In the genomic region with DNA sequence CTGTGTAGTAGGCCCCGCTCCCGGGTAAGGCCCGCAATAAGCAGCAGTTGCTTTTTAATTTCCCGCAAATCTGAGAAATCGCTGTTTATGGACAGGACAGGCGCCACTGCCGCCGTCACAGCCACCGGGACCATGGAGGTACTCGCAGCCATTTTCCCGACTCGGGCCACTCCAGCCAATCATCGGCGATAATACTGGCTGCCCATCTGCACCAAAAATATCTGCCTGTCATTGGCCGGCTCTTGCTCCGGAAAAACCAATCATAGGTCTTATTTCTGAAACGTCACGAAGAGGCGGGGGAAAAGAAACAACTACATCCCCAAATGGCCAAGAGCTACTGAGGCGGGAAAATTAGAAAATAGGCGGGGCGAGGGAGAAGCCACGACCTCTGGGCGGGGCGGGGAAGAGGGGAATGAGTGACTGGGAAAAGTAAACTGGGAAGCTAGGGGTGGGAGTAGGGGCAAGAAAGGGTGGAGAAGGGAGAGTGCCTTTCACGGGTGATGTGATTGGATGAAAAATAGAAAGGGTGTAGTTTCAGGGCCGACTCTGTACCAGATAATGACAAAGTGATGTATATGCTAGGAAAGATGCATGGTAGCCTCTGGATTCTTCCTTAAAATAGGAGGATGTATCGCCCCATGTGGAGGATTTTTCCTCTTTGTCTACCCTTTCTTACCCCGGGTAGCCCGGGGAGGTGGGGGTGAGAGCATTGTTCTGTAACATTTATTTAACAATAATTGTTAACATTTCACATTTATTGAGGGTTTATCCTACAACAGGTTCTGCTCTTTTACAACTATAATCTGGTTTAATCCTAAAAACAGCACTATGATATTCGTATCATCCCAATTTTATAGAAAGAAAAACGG, we compare ENCODE assay signal across 1 cellular context.
TF ChIP-seq lines count a peak whose summit lies in the region.

A gene with protein sequence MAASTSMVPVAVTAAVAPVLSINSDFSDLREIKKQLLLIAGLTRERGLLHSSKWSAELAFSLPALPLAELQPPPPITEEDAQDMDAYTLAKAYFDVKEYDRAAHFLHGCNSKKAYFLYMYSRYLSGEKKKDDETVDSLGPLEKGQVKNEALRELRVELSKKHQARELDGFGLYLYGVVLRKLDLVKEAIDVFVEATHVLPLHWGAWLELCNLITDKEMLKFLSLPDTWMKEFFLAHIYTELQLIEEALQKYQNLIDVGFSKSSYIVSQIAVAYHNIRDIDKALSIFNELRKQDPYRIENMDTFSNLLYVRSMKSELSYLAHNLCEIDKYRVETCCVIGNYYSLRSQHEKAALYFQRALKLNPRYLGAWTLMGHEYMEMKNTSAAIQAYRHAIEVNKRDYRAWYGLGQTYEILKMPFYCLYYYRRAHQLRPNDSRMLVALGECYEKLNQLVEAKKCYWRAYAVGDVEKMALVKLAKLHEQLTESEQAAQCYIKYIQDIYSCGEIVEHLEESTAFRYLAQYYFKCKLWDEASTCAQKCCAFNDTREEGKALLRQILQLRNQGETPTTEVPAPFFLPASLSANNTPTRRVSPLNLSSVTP (minus strand): TSS at position 163 of the 869 bp plus-strand sequence. CDS start 11 bp downstream, at position 152.

TF ChIP-seq in HepG2, 621 proteins besides CTCF, POLR2A, EP300 and RAD21 (continued from another document and continues in another):
- TF ChIP-seq, protein P1, sequence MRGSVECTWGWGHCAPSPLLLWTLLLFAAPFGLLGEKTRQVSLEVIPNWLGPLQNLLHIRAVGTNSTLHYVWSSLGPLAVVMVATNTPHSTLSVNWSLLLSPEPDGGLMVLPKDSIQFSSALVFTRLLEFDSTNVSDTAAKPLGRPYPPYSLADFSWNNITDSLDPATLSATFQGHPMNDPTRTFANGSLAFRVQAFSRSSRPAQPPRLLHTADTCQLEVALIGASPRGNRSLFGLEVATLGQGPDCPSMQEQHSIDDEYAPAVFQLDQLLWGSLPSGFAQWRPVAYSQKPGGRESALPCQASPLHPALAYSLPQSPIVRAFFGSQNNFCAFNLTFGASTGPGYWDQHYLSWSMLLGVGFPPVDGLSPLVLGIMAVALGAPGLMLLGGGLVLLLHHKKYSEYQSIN (CRISPR knock-in tag; IDR thresholded peaks at IDR 0.05; ENCODE audit: borderline replicate concordance): no peak
- TF ChIP-seq TCF7 (IDR thresholded peaks at IDR 0.05; ENCODE audit: low read depth) (no peak), ZNF547 (CRISPR knock-in tag; IDR thresholded peaks at IDR 0.05) (peak; percentile 68; the same call in 1 of the 2 replicates), ZSCAN21 (CRISPR knock-in tag; IDR thresholded peaks at IDR 0.05; ENCODE audit: borderline replicate concordance) (no peak), ZNF30 (CRISPR knock-in tag; IDR thresholded peaks at IDR 0.05) (no peak), ZMAT3 (CRISPR knock-in tag; conservative IDR thresholded peaks at IDR 0.05) (0 out of 2 replicates have a peak, but pooled peaks have one; percentile 51), ZNF326 (CRISPR knock-in tag; IDR thresholded peaks at IDR 0.05; ENCODE audit: borderline replicate concordance) (no peak), ZNF713 (CRISPR knock-in tag; IDR thresholded peaks at IDR 0.05) (no peak), ZNF282 (IDR thresholded peaks at IDR 0.05; ENCODE audit: partially characterized antibody) (no peak), PHF20 (CRISPR knock-in tag; IDR thresholded peaks at IDR 0.05) (peak; percentile 89), CBFB (CRISPR knock-in tag; IDR thresholded peaks at IDR 0.05) (peak; percentile 6; the same call in 1 of the 2 replicates), CCAR2 (optimal IDR thresholded peaks at IDR 0.05; ENCODE audit: low read depth, low read length) (no peak), RFXANK (CRISPR knock-in tag; IDR thresholded peaks at IDR 0.05) (0 out of 2 replicates have a peak, but pooled peaks have one; percentile 24), ETV6 (CRISPR knock-in tag; conservative IDR thresholded peaks at IDR 0.05) (no peak), ZNF746 (CRISPR knock-in tag; IDR thresholded peaks at IDR 0.05) (no peak), XRCC5 (optimal IDR thresholded peaks at IDR 0.05; ENCODE audit: low read length) (no peak), MAFF (IDR thresholded peaks at IDR 0.05; ENCODE audit: low read depth, low read length) (no peak), TP53 (CRISPR knock-in tag; conservative IDR thresholded peaks at IDR 0.05) (no peak; the same call in 1 of the 2 replicates), IKZF1 (IDR thresholded peaks at IDR 0.05) (no peak), ZNF451 (CRISPR knock-in tag; IDR thresholded peaks at IDR 0.05) (no peak), ZNF749 (CRISPR knock-in tag; IDR thresholded peaks at IDR 0.05; ENCODE audit: borderline replicate concordance) (no peak), CEBPB (IDR thresholded peaks at IDR 0.05; ENCODE audit: borderline replicate concordance, low read depth, low read length) (no peak), GLI4 (CRISPR knock-in tag; IDR thresholded peaks at IDR 0.05; ENCODE audit: borderline replicate concordance) (0 out of 2 replicates have a peak, but pooled peaks have one; percentile 33), FOXK2 (IDR thresholded peaks at IDR 0.05) (peak; percentile 91), SMARCE1 (IDR thresholded peaks at IDR 0.05; ENCODE audit: borderline replicate concordance) (no peak), ZNF709 (CRISPR knock-in tag; IDR thresholded peaks at IDR 0.05) (0 out of 2 replicates have a peak, but pooled peaks have one; percentile 52), MEIS2 (CRISPR knock-in tag; IDR thresholded peaks at IDR 0.05) (no peak), HHEX (CRISPR knock-in tag; IDR thresholded peaks at IDR 0.05) (no peak), RCOR2 (CRISPR knock-in tag; IDR thresholded peaks at IDR 0.05) (no peak), ZNF383 (CRISPR knock-in tag; IDR thresholded peaks at IDR 0.05; ENCODE audit: borderline replicate concordance) (no peak), ASH2L (IDR thresholded peaks at IDR 0.05; ENCODE audit: insufficient read length, low read depth, low read length) (peak; percentile 83), U2AF2 (IDR thresholded peaks at IDR 0.05; ENCODE audit: low read depth, low read length) (no peak), MIXL1 (CRISPR knock-in tag; IDR thresholded peaks at IDR 0.05) (peak; percentile 73)
- TF ChIP-seq, protein P2, sequence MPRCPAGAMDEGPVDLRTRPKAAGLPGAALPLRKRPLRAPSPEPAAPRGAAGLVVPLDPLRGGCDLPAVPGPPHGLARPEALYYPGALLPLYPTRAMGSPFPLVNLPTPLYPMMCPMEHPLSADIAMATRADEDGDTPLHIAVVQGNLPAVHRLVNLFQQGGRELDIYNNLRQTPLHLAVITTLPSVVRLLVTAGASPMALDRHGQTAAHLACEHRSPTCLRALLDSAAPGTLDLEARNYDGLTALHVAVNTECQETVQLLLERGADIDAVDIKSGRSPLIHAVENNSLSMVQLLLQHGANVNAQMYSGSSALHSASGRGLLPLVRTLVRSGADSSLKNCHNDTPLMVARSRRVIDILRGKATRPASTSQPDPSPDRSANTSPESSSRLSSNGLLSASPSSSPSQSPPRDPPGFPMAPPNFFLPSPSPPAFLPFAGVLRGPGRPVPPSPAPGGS (CRISPR knock-in tag; IDR thresholded peaks at IDR 0.05): peak; percentile 69
- TF ChIP-seq, protein P3, sequence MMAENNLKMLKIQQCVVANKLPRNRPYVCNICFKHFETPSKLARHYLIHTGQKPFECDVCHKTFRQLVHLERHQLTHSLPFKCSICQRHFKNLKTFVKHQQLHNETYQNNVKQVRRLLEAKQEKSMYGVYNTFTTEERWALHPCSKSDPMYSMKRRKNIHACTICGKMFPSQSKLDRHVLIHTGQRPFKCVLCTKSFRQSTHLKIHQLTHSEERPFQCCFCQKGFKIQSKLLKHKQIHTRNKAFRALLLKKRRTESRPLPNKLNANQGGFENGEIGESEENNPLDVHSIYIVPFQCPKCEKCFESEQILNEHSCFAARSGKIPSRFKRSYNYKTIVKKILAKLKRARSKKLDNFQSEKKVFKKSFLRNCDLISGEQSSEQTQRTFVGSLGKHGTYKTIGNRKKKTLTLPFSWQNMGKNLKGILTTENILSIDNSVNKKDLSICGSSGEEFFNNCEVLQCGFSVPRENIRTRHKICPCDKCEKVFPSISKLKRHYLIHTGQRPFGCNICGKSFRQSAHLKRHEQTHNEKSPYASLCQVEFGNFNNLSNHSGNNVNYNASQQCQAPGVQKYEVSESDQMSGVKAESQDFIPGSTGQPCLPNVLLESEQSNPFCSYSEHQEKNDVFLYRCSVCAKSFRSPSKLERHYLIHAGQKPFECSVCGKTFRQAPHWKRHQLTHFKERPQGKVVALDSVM (CRISPR knock-in tag; IDR thresholded peaks at IDR 0.05): no peak
- TF ChIP-seq, protein P4, sequence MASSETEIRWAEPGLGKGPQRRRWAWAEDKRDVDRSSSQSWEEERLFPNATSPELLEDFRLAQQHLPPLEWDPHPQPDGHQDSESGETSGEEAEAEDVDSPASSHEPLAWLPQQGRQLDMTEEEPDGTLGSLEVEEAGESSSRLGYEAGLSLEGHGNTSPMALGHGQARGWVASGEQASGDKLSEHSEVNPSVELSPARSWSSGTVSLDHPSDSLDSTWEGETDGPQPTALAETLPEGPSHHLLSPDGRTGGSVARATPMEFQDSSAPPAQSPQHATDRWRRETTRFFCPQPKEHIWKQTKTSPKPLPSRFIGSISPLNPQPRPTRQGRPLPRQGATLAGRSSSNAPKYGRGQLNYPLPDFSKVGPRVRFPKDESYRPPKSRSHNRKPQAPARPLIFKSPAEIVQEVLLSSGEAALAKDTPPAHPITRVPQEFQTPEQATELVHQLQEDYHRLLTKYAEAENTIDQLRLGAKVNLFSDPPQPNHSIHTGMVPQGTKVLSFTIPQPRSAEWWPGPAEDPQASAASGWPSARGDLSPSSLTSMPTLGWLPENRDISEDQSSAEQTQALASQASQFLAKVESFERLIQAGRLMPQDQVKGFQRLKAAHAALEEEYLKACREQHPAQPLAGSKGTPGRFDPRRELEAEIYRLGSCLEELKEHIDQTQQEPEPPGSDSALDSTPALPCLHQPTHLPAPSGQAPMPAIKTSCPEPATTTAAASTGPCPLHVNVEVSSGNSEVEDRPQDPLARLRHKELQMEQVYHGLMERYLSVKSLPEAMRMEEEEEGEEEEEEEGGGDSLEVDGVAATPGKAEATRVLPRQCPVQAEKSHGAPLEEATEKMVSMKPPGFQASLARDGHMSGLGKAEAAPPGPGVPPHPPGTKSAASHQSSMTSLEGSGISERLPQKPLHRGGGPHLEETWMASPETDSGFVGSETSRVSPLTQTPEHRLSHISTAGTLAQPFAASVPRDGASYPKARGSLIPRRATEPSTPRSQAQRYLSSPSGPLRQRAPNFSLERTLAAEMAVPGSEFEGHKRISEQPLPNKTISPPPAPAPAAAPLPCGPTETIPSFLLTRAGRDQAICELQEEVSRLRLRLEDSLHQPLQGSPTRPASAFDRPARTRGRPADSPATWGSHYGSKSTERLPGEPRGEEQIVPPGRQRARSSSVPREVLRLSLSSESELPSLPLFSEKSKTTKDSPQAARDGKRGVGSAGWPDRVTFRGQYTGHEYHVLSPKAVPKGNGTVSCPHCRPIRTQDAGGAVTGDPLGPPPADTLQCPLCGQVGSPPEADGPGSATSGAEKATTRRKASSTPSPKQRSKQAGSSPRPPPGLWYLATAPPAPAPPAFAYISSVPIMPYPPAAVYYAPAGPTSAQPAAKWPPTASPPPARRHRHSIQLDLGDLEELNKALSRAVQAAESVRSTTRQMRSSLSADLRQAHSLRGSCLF (CRISPR knock-in tag; IDR thresholded peaks at IDR 0.05; ENCODE audit: borderline replicate concordance): no peak
- TF ChIP-seq, protein P5, sequence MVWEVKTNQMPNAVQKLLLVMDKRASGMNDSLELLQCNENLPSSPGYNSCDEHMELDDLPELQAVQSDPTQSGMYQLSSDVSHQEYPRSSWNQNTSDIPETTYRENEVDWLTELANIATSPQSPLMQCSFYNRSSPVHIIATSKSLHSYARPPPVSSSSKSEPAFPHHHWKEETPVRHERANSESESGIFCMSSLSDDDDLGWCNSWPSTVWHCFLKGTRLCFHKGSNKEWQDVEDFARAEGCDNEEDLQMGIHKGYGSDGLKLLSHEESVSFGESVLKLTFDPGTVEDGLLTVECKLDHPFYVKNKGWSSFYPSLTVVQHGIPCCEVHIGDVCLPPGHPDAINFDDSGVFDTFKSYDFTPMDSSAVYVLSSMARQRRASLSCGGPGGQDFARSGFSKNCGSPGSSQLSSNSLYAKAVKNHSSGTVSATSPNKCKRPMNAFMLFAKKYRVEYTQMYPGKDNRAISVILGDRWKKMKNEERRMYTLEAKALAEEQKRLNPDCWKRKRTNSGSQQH (CRISPR knock-in tag; IDR thresholded peaks at IDR 0.05; ENCODE audit: low read depth): peak; percentile 91
- TF ChIP-seq, protein P6, sequence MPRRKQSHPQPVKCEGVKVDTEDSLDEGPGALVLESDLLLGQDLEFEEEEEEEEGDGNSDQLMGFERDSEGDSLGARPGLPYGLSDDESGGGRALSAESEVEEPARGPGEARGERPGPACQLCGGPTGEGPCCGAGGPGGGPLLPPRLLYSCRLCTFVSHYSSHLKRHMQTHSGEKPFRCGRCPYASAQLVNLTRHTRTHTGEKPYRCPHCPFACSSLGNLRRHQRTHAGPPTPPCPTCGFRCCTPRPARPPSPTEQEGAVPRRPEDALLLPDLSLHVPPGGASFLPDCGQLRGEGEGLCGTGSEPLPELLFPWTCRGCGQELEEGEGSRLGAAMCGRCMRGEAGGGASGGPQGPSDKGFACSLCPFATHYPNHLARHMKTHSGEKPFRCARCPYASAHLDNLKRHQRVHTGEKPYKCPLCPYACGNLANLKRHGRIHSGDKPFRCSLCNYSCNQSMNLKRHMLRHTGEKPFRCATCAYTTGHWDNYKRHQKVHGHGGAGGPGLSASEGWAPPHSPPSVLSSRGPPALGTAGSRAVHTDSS (CRISPR knock-in tag; conservative IDR thresholded peaks at IDR 0.05): no peak
- TF ChIP-seq, protein P7, sequence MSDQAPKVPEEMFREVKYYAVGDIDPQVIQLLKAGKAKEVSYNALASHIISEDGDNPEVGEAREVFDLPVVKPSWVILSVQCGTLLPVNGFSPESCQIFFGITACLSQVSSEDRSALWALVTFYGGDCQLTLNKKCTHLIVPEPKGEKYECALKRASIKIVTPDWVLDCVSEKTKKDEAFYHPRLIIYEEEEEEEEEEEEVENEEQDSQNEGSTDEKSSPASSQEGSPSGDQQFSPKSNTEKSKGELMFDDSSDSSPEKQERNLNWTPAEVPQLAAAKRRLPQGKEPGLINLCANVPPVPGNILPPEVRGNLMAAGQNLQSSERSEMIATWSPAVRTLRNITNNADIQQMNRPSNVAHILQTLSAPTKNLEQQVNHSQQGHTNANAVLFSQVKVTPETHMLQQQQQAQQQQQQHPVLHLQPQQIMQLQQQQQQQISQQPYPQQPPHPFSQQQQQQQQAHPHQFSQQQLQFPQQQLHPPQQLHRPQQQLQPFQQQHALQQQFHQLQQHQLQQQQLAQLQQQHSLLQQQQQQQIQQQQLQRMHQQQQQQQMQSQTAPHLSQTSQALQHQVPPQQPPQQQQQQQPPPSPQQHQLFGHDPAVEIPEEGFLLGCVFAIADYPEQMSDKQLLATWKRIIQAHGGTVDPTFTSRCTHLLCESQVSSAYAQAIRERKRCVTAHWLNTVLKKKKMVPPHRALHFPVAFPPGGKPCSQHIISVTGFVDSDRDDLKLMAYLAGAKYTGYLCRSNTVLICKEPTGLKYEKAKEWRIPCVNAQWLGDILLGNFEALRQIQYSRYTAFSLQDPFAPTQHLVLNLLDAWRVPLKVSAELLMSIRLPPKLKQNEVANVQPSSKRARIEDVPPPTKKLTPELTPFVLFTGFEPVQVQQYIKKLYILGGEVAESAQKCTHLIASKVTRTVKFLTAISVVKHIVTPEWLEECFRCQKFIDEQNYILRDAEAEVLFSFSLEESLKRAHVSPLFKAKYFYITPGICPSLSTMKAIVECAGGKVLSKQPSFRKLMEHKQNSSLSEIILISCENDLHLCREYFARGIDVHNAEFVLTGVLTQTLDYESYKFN (CRISPR knock-in tag; conservative IDR thresholded peaks at IDR 0.05): peak; percentile 41; the same call in 1 of the 2 replicates
- TF ChIP-seq, protein P8, sequence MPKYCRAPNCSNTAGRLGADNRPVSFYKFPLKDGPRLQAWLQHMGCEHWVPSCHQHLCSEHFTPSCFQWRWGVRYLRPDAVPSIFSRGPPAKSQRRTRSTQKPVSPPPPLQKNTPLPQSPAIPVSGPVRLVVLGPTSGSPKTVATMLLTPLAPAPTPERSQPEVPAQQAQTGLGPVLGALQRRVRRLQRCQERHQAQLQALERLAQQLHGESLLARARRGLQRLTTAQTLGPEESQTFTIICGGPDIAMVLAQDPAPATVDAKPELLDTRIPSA (CRISPR knock-in tag; IDR thresholded peaks at IDR 0.05; ENCODE audit: borderline replicate concordance): no peak
